ENCODE assay signal across 8 cellular contexts in the genomic region with DNA sequence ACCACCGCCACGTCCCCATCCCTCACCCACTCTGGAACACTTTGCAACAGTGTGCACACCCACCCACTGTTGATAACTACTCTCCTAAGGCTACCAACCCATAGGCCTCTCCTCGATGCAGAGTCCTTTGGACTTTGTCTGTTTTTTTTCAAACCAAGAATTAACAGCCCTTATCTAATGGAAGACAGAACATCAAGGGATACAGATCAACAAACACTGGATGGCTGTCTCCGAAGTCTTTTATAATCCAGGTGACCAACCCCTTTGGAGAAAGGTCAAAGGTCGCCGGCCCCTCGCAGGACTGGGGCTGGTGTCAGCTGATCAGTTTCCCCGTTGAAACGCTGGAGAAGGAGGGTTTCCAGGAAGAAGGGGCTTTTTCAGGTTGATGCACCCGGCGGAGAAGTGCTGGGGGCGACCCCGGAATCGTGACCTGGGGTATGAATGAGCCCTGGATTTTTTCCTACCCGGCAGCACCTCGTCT. TPM values are rescaled to one million over a fixed set of nuclear protein-coding genes. Genes with fewer than 3 reads are reported as not detected.
DNase-seq lines count a peak whose midpoint lies in the region; ATAC-seq, FAIRE-seq and TF ChIP-seq lines count a peak whose summit lies in the region.

No MANE protein-coding gene starts in this region.

- H3K27me3 Mint-ChIP-seq in activated T-cell treated with anti-CD3 and anti-CD28 coated beads, Interleukin-2, amount 50 U/mL, for 24 hours: no peaks in the 10 kb centered on the region

- ATAC-seq in HG02610 (IDR thresholded peaks at IDR 0.05; ENCODE audit: unreplicated experiment): peak; percentile 7

- H3K36me3 Mint-ChIP-seq in activated T-cell treated with anti-CD3 and anti-CD28 coated beads, Interleukin-2, amount 50 U/mL, for 24 hours (ENCODE audit: low read depth): peaks cover 25% of the 10 kb centered on the region

- no peak for TF ChIP-seq POLR2A in NB4 (IDR thresholded peaks at IDR 0.05; ENCODE audit: extremely low read depth, insufficient read length)
- no peak for TF ChIP-seq POLR2A in GM12891 (IDR thresholded peaks at IDR 0.05; ENCODE audit: low read depth, low read length)

- DNase-seq in activated T-cell treated with anti-CD3 and anti-CD28 coated beads, Interleukin-2, amount 50 U/mL, for 24 hours: peak; percentile 37
- no peak for DNase-seq in activated T-cell treated with anti-CD3 and anti-CD28 coated beads, Interleukin-2, amount 50 U/mL, for 1 hour
- no peak for DNase-seq in NB4 (ENCODE audit: low read depth)
- DNase-seq in skeletal muscle cell (ENCODE audit: low read depth): no peak
- DNase-seq in GM12891 (ENCODE audit: insufficient read length, low spot score): no peak

- peak overlapping the region; percentile 66 for H3K4me3 ChIP-seq in NB4 (ENCODE audit: low read depth, low read length)
- peak overlapping the region; percentile 70 for H3K4me3 ChIP-seq in iPS-11a (ENCODE audit: low read depth, low read length)
- peak overlapping the region; percentile 70 for H3K4me3 ChIP-seq in skeletal muscle cell (ENCODE audit: low read depth, low read length)

- peak overlapping the region; percentile 68 for H3K27ac ChIP-seq in adipose tissue (ENCODE audit: low read depth, low read length)

- H3K9me3 Mint-ChIP-seq in activated T-cell treated with anti-CD3 and anti-CD28 coated beads, Interleukin-2, amount 50 U/mL, for 24 hours: no peaks in the 10 kb centered on the region

- peak overlapping the region; percentile 94 for H3K27ac Mint-ChIP-seq in activated T-cell treated with anti-CD3 and anti-CD28 coated beads, Interleukin-2, amount 50 U/mL, for 24 hours

- TF ChIP-seq CTCF in NB4 (IDR thresholded peaks at IDR 0.05; ENCODE audit: low read depth, low read length): no peak

- FAIRE-seq in GM12891 (lab: Jason Lieb, UNC): no peak

- 1 to 4% (median 3%) methylated on average over 16 of the region's 16 CpGs for WGBS in adipose tissue, 3 donors

- peaks cover 52% of the 10 kb centered on the region for H3K4me1 Mint-ChIP-seq in activated T-cell treated with anti-CD3 and anti-CD28 coated beads, Interleukin-2, amount 50 U/mL, for 24 hours (ENCODE audit: low read depth)

- peak overlapping the region; percentile 84 for H3K4me3 Mint-ChIP-seq in activated T-cell treated with anti-CD3 and anti-CD28 coated beads, Interleukin-2, amount 50 U/mL, for 24 hours

TF ChIP-seq in GM12891, 5 proteins besides CTCF, POLR2A, EP300 and RAD21:
- no peak for TF ChIP-seq POU2F2 (IDR thresholded peaks at IDR 0.05; ENCODE audit: low read depth, low read length)
- no peak for TF ChIP-seq POLR2AphosphoS5 (IDR thresholded peaks at IDR 0.05; ENCODE audit: low read depth, low read length)
- TF ChIP-seq TAF1 (IDR thresholded peaks at IDR 0.05; ENCODE audit: low read depth, low read length): no peak
- TF ChIP-seq SPI1 (IDR thresholded peaks at IDR 0.05; ENCODE audit: low read depth, low read length): no peak
- no peak for TF ChIP-seq PAX5 (IDR thresholded peaks at IDR 0.05; ENCODE audit: insufficient read depth, low read length, severe bottlenecking)

RNA-seq across cellular contexts. Expression of gene B4GALT4, which starts 0.5 kb away (rescaled TPM):
- polyA plus RNA-seq in adipose tissue: 10 to 100 TPM in 1 of 3 donors, 1 to 10 TPM in 2; 8.0 to 13.3 (median 9.2) TPM
- polyA plus RNA-seq in GM12891 (2012; ENCODE audit: low read depth, missing spikeins): 11.3 TPM

RNA-seq across cellular contexts. Expression of gene ARHGAP31, which starts 54.0 kb away (rescaled TPM):
- 10 to 100 TPM in 1 of 3 donors, 1 to 10 TPM in 2; 2.0 to 17.1 (median 7.4) TPM for polyA plus RNA-seq in adipose tissue
- 7.7 TPM for polyA plus RNA-seq in GM12891 (2012; ENCODE audit: low read depth, missing spikeins)
